In the genomic region with DNA sequence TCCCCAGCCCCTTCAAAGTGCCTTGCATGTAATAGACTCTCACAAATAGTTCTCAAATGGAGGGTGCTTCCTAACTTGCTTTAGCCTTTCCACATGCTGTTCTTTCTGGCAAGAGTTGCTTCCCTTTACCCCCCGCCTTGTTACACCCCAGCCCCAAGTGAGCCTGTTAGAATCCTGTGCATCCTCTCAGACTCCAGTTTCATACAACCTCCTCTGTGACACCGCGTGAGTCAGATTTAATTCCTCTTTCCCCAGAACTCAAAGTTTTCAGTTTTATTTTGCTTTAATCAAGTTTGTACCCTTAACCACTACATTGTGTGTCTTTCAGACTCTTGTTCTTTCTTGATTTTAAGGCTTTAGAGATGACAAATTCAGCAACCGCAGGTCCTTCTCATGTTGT, we compare ENCODE assay signal across 24 cellular contexts.
"Had no signal": no experiment of that assay in that cellular context is flagged by ENCODE, and none has a peak within 500 bp of the region (broad histone marks: within the 10 kb centered on the region; RNA-seq: fewer than 3 reads in every experiment).

No MANE protein-coding gene starts in this region.

- H3K4me3 ChIP-seq: colonic mucosa, dorsolateral prefrontal cortex, right lobe of liver, skin epidermis, transverse colon, uterus had no signal

- H3K27me3 ChIP-seq: colonic mucosa, dorsolateral prefrontal cortex, right lobe of liver, transverse colon, uterus had no signal

- DNase-seq: activated CD4-positive, alpha-beta memory T cell treated with anti-CD3 and anti-CD28 coated beads, Interleukin-2, amount 10 ng/mL, durations not matched to agents 7 days and 5 days; activated CD4-positive, alpha-beta T cell treated with anti-CD3 and anti-CD28 coated beads for 48 hours; activated CD4-positive, CD25-positive, alpha-beta regulatory T cell; activated effector memory CD4-positive, alpha-beta T cell treated with Interleukin-2 at 50 U/mL for 16 hours; activated naive CD4-positive, alpha-beta T cell treated with anti-CD3 and anti-CD28 coated beads, Interleukin-2, amount 10 ng/mL, durations not matched to agents 7 days and 5 days; activated T-cell treated with anti-CD3 and anti-CD28 coated beads, Interleukin-2, amount 50 U/mL, for 72 hours; amygdala; colonic mucosa; dorsolateral prefrontal cortex; effector memory CD8-positive, alpha-beta T cell; foreskin melanocyte; glutamatergic neuron; hippocampal formation; islet precursor cell; left cardiac atrium; mesenchymal stem cell; nucleus accumbens; right lobe of liver; stimulated activated CD4-positive, alpha-beta T cell treated with anti-CD3 and anti-CD28 coated beads, Interleukin-2, amount 100 ng/mL, for 24 hours; transverse colon; uterus had no signal

- H3K36me3 ChIP-seq: colonic mucosa, right lobe of liver, transverse colon, uterus had no signal

- ATAC-seq: activated T-cell treated with anti-CD3 and anti-CD28 coated beads, Interleukin-2, amount 50 U/mL, for 72 hours; effector memory CD8-positive, alpha-beta T cell; esophagus mucosa; stimulated activated memory B cell treated with anti-CD40 and anti-IgM and Interleukin-4, amounts not matched to agents 10 μg/mL and 1 μg/mL and 100 μg/mL, for 72 hours had no signal

- H3K9me3 ChIP-seq: colonic mucosa, right lobe of liver, transverse colon, uterus had no signal

- H3K4me1 ChIP-seq: colonic mucosa, right lobe of liver, transverse colon, uterus had no signal

- H3K27ac ChIP-seq: colonic mucosa, dorsolateral prefrontal cortex, right lobe of liver, transverse colon, uterus had no signal
